ENCODE assay signal across 27 cellular contexts in the genomic region with DNA sequence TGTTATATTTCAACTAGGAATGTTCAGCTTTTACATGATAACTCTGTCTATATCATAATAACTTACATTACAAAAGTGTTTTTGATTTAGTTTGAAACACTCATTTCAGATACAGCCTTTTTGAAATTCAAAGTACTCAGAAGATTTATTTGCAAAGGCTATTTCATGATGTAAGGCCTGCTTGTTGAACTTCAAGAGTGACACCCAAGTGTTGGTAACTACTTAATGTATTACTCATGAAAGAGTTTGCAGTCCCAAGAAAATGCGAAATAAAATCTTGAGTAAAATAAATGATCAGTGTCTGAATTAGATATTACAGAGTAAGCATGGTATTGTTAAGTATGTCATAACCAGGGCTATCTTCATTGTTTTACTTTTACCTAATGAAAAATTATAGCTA.
"Had no signal": no experiment of that assay in that cellular context is flagged by ENCODE, and none has a peak within 500 bp of the region (broad histone marks: within the 10 kb centered on the region; RNA-seq: fewer than 3 reads in every experiment).

No MANE protein-coding gene starts in this region.

- H3K36me3 Mint-ChIP-seq: immature natural killer cell, mesothelial cell of epicardium, naive B cell had no signal

- H3K4me3 Mint-ChIP-seq: dendritic cell treated with granulocyte-macrophage colony-stimulating factor and Interleukin-4, amounts not matched to agents 40 ng/mL and 50 ng/mL, for 4 days; effector memory CD8-positive, alpha-beta T cell; endodermal cell; immature natural killer cell; mesothelial cell of epicardium; naive B cell had no signal

- H3K27me3 Mint-ChIP-seq: dendritic cell treated with granulocyte-macrophage colony-stimulating factor and Interleukin-4, amounts not matched to agents 40 ng/mL and 50 ng/mL, for 4 days had no signal

- H3K4me1 Mint-ChIP-seq: immature natural killer cell, naive B cell had no signal

- H3K9me3 ChIP-seq: colonic mucosa, esophagus squamous epithelium, gastrocnemius medialis, heart right ventricle, lower lobe of right lung, mucosa of descending colon had no signal

- H3K4me3 ChIP-seq: colonic mucosa, esophagus squamous epithelium, gastrocnemius medialis, heart right ventricle, lower lobe of right lung, mucosa of descending colon had no signal

- H3K36me3 ChIP-seq: colonic mucosa, gastrocnemius medialis had no signal

- H3K4me1 ChIP-seq: colonic mucosa, gastrocnemius medialis, heart right ventricle had no signal

- H3K27ac ChIP-seq: colonic mucosa, epithelial cell of prostate, esophagus squamous epithelium, gastrocnemius medialis, heart right ventricle, lower lobe of right lung had no signal

- H3K9me3 Mint-ChIP-seq: dendritic cell treated with granulocyte-macrophage colony-stimulating factor and Interleukin-4, amounts not matched to agents 40 ng/mL and 50 ng/mL, for 4 days; endodermal cell; mesothelial cell of epicardium; naive B cell had no signal

- H3K27me3 ChIP-seq: colonic mucosa, esophagus squamous epithelium, gastrocnemius medialis, heart right ventricle had no signal

- DNase-seq: colonic mucosa; cortex of kidney; effector CD8-positive, alpha-beta T cell; effector memory CD8-positive, alpha-beta T cell; endodermal cell; erythroblast; esophagus squamous epithelium; foreskin fibroblast; foreskin melanocyte; gastrocnemius medialis; glutamatergic neuron; head of caudate nucleus; heart right ventricle; hypothalamus; immature natural killer cell; islet precursor cell; kidney; kidney glomerular epithelial cell; left colon; left ventricle myocardium superior; lower lobe of right lung; mesenchymal stem cell; mucosa of descending colon; naive B cell had no signal

- H3K27ac Mint-ChIP-seq: dendritic cell treated with granulocyte-macrophage colony-stimulating factor and Interleukin-4, amounts not matched to agents 40 ng/mL and 50 ng/mL, for 4 days; effector memory CD8-positive, alpha-beta T cell; endodermal cell; immature natural killer cell; mesothelial cell of epicardium; naive B cell had no signal
